In the genomic region with DNA sequence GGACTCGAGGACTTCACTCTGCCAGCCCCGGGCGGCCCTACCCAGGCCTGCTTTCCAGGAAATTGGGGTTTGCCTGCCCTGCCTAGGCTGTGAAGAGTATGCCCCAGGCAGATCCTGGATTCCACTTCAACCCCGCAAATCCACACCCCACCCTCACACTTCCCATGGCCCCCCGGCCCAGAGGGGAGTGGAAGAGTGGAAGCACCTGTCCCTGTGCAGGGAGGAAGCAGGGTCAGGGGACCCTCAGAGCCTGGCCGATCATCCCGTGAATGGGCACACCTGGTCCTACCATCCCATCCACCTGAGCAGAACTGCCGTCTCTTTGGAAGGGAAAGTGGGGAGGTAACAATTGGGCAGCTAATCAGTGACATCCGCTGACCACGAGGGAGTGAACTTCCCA, we compare ENCODE assay signal across 27 cellular contexts.
"Had no signal": no experiment of that assay in that cellular context is flagged by ENCODE, and none has a peak within 500 bp of the region (broad histone marks: within the 10 kb centered on the region; RNA-seq: fewer than 3 reads in every experiment).

No MANE protein-coding gene starts in this region.

- FAIRE-seq: endothelial cell of umbilical vein, kidney, TTC549, urothelium cell line had no signal

- H3K9me3 ChIP-seq: body of pancreas, prostate gland had no signal

- H3K4me1 ChIP-seq: body of pancreas, prostate gland, tibial artery had no signal

- H3K27me3 ChIP-seq: body of pancreas, cardiac muscle cell had no signal

- H3K27ac ChIP-seq: body of pancreas, cardiac muscle cell, coronary artery, prostate gland, tibial artery, VCaP had no signal

- ATAC-seq: activated naive CD4-positive, alpha-beta T cell treated with anti-CD3 and anti-CD28 coated beads, Interleukin-2, amount 50 U/mL, for 72 hours; activated T-cell treated with anti-CD3 and anti-CD28 coated beads, Interleukin-2, amount 50 U/mL, for 72 hours; body of pancreas; effector memory CD8-positive, alpha-beta T cell; natural killer cell; stimulated activated memory B cell treated with anti-CD40 and anti-IgM and Interleukin-4, amounts not matched to agents 10 μg/mL and 1 μg/mL and 100 μg/mL, for 72 hours; stimulated activated naive CD8-positive, alpha-beta T cell treated with anti-CD3 and anti-CD28 coated beads, Interleukin-15, amount 100 ng/mL, for 72 hours had no signal

- DNase-seq: activated CD4-positive, alpha-beta T cell treated with anti-CD3 and anti-CD28 coated beads for 4 hours; activated CD4-positive, alpha-beta T cell treated with anti-CD3 and anti-CD28 coated beads, Interleukin-2, amount 50 U/mL, for 4 hours; activated naive CD4-positive, alpha-beta T cell; activated T-cell treated with anti-CD3 and anti-CD28 coated beads for 4 hours; activated T-cell treated with anti-CD3 and anti-CD28 coated beads, Interleukin-2, amount 50 U/mL, for 72 hours; body of pancreas; cerebellar nuclear complex; effector memory CD8-positive, alpha-beta T cell; kidney; natural killer cell; stimulated activated CD4-positive, alpha-beta T cell treated with anti-CD3 and anti-CD28 coated beads, Interleukin-1b, Interleukin-23, amount 100 ng/mL, for 48 hours; stimulated activated CD4-positive, alpha-beta T cell treated with anti-CD3 and anti-CD28 coated beads, Interleukin-4, amount 100 ng/mL, for 4 hours; stimulated activated CD8-positive, alpha-beta memory T cell treated with anti-CD3 and anti-CD28 coated beads, Interleukin-4, amount 100 ng/mL, for 48 hours; stimulated activated naive CD8-positive, alpha-beta T cell treated with anti-CD3 and anti-CD28 coated beads, Interleukin-15, amount 100 ng/mL, for 72 hours; SW 1271; T-helper 9 cell had no signal

- H3K36me3 ChIP-seq: cardiac muscle cell, prostate gland, tibial artery had no signal

- H3K4me3 ChIP-seq: body of pancreas, cardiac muscle cell, coronary artery, prostate gland, smooth muscle cell, tibial artery had no signal

- H3K4me2 ChIP-seq: smooth muscle cell had no signal
